8 cellular contexts compared by ENCODE assay signal in the genomic region with DNA sequence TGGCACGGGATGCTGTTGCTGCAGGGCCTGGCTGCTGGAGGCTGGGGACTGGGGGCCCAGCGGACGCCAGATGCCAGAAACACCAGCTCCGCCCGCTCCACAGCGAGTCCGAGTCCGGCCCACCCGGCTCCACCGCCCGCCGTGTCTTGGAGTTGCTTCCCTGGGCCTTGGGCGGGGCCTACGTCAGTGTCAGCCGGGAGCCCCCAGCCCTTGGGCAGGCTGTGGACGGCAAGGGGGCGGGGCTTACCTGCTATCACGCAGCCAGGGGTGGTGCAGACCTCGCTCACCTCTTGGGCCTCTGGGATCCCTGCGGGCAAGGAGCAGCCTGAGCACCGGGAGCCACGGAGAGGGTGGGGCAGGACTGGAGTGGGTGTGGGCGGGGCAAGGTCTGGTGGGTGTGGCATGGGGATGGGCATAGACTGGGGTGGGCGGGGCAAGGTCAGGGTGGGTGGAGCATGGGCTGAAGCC. TPM values are rescaled to one million over a fixed set of nuclear protein-coding genes. Genes with fewer than 3 reads are reported as not detected.
DNase-seq lines count a peak whose midpoint lies in the region; ATAC-seq, FAIRE-seq and TF ChIP-seq lines count a peak whose summit lies in the region.

No MANE protein-coding gene starts in this region.

- peaks cover 18% of the 10 kb centered on the region for H3K27me3 Mint-ChIP-seq in progenitor cell of endocrine pancreas

- H3K27ac Mint-ChIP-seq in progenitor cell of endocrine pancreas, result no peak overlapping the region

- TF ChIP-seq CTCF in progenitor cell of endocrine pancreas (IDR thresholded peaks at IDR 0.05; ENCODE audit: unreplicated experiment), result no peak

- H3K4me1 Mint-ChIP-seq in progenitor cell of endocrine pancreas (ENCODE audit: low read depth), result no peaks in the 10 kb centered on the region

- ATAC-seq in GM21526 (IDR thresholded peaks at IDR 0.05; ENCODE audit: low FRiP score, unreplicated experiment) (no peak), HG03439 (IDR thresholded peaks at IDR 0.05; ENCODE audit: unreplicated experiment) (no peak)

- no peaks in the 10 kb centered on the region for H3K36me3 Mint-ChIP-seq in progenitor cell of endocrine pancreas (ENCODE audit: insufficient read depth)

- no peak for FAIRE-seq in GM12891 (lab: Jason Lieb, UNC)

- H3K4me3 Mint-ChIP-seq in progenitor cell of endocrine pancreas (ENCODE audit: low read depth), result no peak overlapping the region

- peak; percentile 48 for DNase-seq in GM12891 (ENCODE audit: insufficient read length, low spot score)
- peak; percentile 92 for DNase-seq in NCI-H69 (lab: John Stamatoyannopoulos, UW)
- peak; percentile 39 for DNase-seq in epidermal melanocyte (ENCODE audit: insufficient read length, low spot score)
- DNase-seq in progenitor cell of endocrine pancreas (ENCODE audit: low spot score, unreplicated experiment), result peak; percentile 50
- DNase-seq in SKM-1 treated with dmso at 0.1 percent for 144 hours (lab: John Stamatoyannopoulos, UW; ENCODE audit: unreplicated experiment), result no peak
- no peak for DNase-seq in GM19238 (ENCODE audit: insufficient read length, low spot score)

- TF ChIP-seq POLR2A in GM12891 (IDR thresholded peaks at IDR 0.05; ENCODE audit: low read depth, low read length), result no peak

- H3K9me3 Mint-ChIP-seq in progenitor cell of endocrine pancreas (ENCODE audit: low read depth), result peaks cover 8% of the 10 kb centered on the region

TF ChIP-seq in GM12891, 5 proteins besides CTCF, POLR2A, EP300 and RAD21:
- no peak for TF ChIP-seq PAX5 (IDR thresholded peaks at IDR 0.05; ENCODE audit: insufficient read depth, low read length, severe bottlenecking)
TF ChIP-seq in GM12891: peak in this region for 0.

RNA-seq across cellular contexts. Expression of gene MMEL1, which starts 21.7 kb away (rescaled TPM):
- polyA plus RNA-seq in GM12891 (2012; ENCODE audit: low read depth, missing spikeins), result not detected
- 0.64 and 0.93 TPM in 2 replicates for total RNA-seq in progenitor cell of endocrine pancreas

RNA-seq across cellular contexts. Expression of gene PRXL2B, which starts 24.5 kb away (rescaled TPM):
- 4.8 TPM for polyA plus RNA-seq in GM12891 (2012; ENCODE audit: low read depth, missing spikeins)
- 32.0 and 36.4 TPM in 2 replicates for total RNA-seq in progenitor cell of endocrine pancreas

RNA-seq across cellular contexts. Expression of gene TNFRSF14, which starts 54.9 kb away (rescaled TPM):
- 96.9 TPM for polyA plus RNA-seq in GM12891 (2012; ENCODE audit: low read depth, missing spikeins)
- 0.41 and 0.75 TPM in 2 replicates for total RNA-seq in progenitor cell of endocrine pancreas

Comparison
In these comparisons a context has a peak if more than half of its experiments do, and no peak if none do; other contexts are left out.
1. DNase-seq: peak in GM12891 (single experiment), NCI-H69 (single experiment), epidermal melanocyte (single experiment) and progenitor cell of endocrine pancreas (single experiment); none in SKM-1 treated with dmso at 0.1 percent for 144 hours (single experiment) and GM19238 (single experiment).